ENCODE assay signal across 1 cellular context in genomic region chr10:95278061-95278988, GRCh38.
TF ChIP-seq lines count a peak whose summit lies in the region.

No MANE protein-coding gene starts in this region.

TF ChIP-seq in HepG2, 621 proteins besides CTCF, POLR2A, EP300 and RAD21 (continued from another document and continues in another):
- TF ChIP-seq, protein P1, sequence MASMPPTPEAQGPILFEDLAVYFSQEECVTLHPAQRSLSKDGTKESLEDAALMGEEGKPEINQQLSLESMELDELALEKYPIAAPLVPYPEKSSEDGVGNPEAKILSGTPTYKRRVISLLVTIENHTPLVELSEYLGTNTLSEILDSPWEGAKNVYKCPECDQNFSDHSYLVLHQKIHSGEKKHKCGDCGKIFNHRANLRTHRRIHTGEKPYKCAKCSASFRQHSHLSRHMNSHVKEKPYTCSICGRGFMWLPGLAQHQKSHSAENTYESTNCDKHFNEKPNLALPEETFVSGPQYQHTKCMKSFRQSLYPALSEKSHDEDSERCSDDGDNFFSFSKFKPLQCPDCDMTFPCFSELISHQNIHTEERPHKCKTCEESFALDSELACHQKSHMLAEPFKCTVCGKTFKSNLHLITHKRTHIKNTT (CRISPR knock-in tag; IDR thresholded peaks at IDR 0.05), result no peak
- TF ChIP-seq ZBTB33 (CRISPR knock-in tag; IDR thresholded peaks at IDR 0.05) (peak; percentile 75), KLF13 (CRISPR knock-in tag; IDR thresholded peaks at IDR 0.05) (no peak), ZNF326 (CRISPR knock-in tag; IDR thresholded peaks at IDR 0.05; ENCODE audit: borderline replicate concordance) (no peak), ZMAT3 (CRISPR knock-in tag; conservative IDR thresholded peaks at IDR 0.05) (0 out of 2 replicates have a peak, but pooled peaks have one; percentile 45), ZBTB7B (CRISPR knock-in tag; IDR thresholded peaks at IDR 0.05) (peak; percentile 93), KDM3A (CRISPR knock-in tag; IDR thresholded peaks at IDR 0.05; ENCODE audit: low read depth) (peak; percentile 82; the same call in 1 of the 2 replicates), ZBTB26 (CRISPR knock-in tag; IDR thresholded peaks at IDR 0.05; ENCODE audit: borderline replicate concordance) (peak; percentile 99), ZNF512 (CRISPR knock-in tag; IDR thresholded peaks at IDR 0.05) (peak; percentile 30; the same call in 1 of the 2 replicates), RELA (CRISPR knock-in tag; IDR thresholded peaks at IDR 0.05) (no peak), ZNF296 (CRISPR knock-in tag; conservative IDR thresholded peaks at IDR 0.05) (no peak), ZNF644 (CRISPR knock-in tag; IDR thresholded peaks at IDR 0.05; ENCODE audit: low read depth) (peak; percentile 76; the same call in 1 of the 2 replicates), JARID2 (CRISPR knock-in tag; IDR thresholded peaks at IDR 0.05; ENCODE audit: insufficient replicate concordance) (no peak), ZNF207 (IDR thresholded peaks at IDR 0.05; ENCODE audit: borderline replicate concordance) (no peak), ZNF792 (CRISPR knock-in tag; IDR thresholded peaks at IDR 0.05) (peak; percentile 78), ZBTB3 (CRISPR knock-in tag; IDR thresholded peaks at IDR 0.05; ENCODE audit: borderline replicate concordance, low read depth) (no peak), AHR (CRISPR knock-in tag; IDR thresholded peaks at IDR 0.05) (no peak; the same call in 1 of the 2 replicates), TERF1 (CRISPR knock-in tag; IDR thresholded peaks at IDR 0.05) (no peak), ARID5B (CRISPR knock-in tag; IDR thresholded peaks at IDR 0.05) (peak; percentile 97), SOX5 (CRISPR knock-in tag; IDR thresholded peaks at IDR 0.05; ENCODE audit: borderline replicate concordance) (peak; percentile 98), ZNF331 (CRISPR knock-in tag; IDR thresholded peaks at IDR 0.05) (peak; percentile 63; the same call in 1 of the 2 replicates), FIP1L1 (IDR thresholded peaks at IDR 0.05; ENCODE audit: borderline replicate concordance, insufficient read depth, low read depth, low read length) (no peak), ZNF510 (CRISPR knock-in tag; IDR thresholded peaks at IDR 0.05; ENCODE audit: low read depth) (no peak), ZNF614 (CRISPR knock-in tag; IDR thresholded peaks at IDR 0.05; ENCODE audit: borderline replicate concordance) (peak; percentile 87), PAWR (CRISPR knock-in tag; IDR thresholded peaks at IDR 0.05; ENCODE audit: borderline replicate concordance) (no peak), KMT2A (CRISPR knock-in tag; IDR thresholded peaks at IDR 0.05) (no peak; the same call in 1 of the 2 replicates), RFX5 (IDR thresholded peaks at IDR 0.05; ENCODE audit: low read depth, low read length) (no peak), CAMTA2 (CRISPR knock-in tag; IDR thresholded peaks at IDR 0.05; ENCODE audit: borderline replicate concordance) (no peak), PHF20 (CRISPR knock-in tag; IDR thresholded peaks at IDR 0.05) (no peak), HNRNPLL (IDR thresholded peaks at IDR 0.05; ENCODE audit: low read depth, low read length, poor library complexity, severe bottlenecking) (no peak), NAIF1 (CRISPR knock-in tag; IDR thresholded peaks at IDR 0.05; ENCODE audit: borderline replicate concordance) (0 out of 2 replicates have a peak, but pooled peaks have one; percentile 25), PHF5A (CRISPR knock-in tag; IDR thresholded peaks at IDR 0.05; ENCODE audit: low read depth, unreplicated experiment) (no peak), FOSL1 (CRISPR knock-in tag; IDR thresholded peaks at IDR 0.05; ENCODE audit: borderline replicate concordance) (no peak; the same call in 1 of the 2 replicates), ZFP62 (CRISPR knock-in tag; IDR thresholded peaks at IDR 0.05) (no peak), KDM6A (CRISPR knock-in tag; IDR thresholded peaks at IDR 0.05; ENCODE audit: low read depth) (peak; percentile 73; the same call in 1 of the 2 replicates), SKI (IDR thresholded peaks at IDR 0.05; ENCODE audit: partially characterized antibody) (peak; percentile 40), TSC22D2 (CRISPR knock-in tag; IDR thresholded peaks at IDR 0.05; ENCODE audit: borderline replicate concordance) (no peak), ERF (CRISPR knock-in tag; IDR thresholded peaks at IDR 0.05) (peak; percentile 45; the same call in 1 of the 2 replicates), SALL2 (CRISPR knock-in tag; IDR thresholded peaks at IDR 0.05) (peak; percentile 70; the same call in 1 of the 2 replicates)
- TF ChIP-seq, protein P2, sequence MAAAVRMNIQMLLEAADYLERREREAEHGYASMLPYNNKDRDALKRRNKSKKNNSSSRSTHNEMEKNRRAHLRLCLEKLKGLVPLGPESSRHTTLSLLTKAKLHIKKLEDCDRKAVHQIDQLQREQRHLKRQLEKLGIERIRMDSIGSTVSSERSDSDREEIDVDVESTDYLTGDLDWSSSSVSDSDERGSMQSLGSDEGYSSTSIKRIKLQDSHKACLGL (CRISPR knock-in tag; IDR thresholded peaks at IDR 0.05), result no peak
- TF ChIP-seq, protein P3, sequence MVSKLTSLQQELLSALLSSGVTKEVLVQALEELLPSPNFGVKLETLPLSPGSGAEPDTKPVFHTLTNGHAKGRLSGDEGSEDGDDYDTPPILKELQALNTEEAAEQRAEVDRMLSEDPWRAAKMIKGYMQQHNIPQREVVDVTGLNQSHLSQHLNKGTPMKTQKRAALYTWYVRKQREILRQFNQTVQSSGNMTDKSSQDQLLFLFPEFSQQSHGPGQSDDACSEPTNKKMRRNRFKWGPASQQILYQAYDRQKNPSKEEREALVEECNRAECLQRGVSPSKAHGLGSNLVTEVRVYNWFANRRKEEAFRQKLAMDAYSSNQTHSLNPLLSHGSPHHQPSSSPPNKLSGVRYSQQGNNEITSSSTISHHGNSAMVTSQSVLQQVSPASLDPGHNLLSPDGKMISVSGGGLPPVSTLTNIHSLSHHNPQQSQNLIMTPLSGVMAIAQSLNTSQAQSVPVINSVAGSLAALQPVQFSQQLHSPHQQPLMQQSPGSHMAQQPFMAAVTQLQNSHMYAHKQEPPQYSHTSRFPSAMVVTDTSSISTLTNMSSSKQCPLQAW (CRISPR knock-in tag; IDR thresholded peaks at IDR 0.05), result no peak
- TF ChIP-seq, protein P4, sequence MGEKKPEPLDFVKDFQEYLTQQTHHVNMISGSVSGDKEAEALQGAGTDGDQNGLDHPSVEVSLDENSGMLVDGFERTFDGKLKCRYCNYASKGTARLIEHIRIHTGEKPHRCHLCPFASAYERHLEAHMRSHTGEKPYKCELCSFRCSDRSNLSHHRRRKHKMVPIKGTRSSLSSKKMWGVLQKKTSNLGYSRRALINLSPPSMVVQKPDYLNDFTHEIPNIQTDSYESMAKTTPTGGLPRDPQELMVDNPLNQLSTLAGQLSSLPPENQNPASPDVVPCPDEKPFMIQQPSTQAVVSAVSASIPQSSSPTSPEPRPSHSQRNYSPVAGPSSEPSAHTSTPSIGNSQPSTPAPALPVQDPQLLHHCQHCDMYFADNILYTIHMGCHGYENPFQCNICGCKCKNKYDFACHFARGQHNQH (CRISPR knock-in tag; IDR thresholded peaks at IDR 0.05), result peak; percentile 82; the same call in 1 of the 2 replicates
- TF ChIP-seq, protein P5, sequence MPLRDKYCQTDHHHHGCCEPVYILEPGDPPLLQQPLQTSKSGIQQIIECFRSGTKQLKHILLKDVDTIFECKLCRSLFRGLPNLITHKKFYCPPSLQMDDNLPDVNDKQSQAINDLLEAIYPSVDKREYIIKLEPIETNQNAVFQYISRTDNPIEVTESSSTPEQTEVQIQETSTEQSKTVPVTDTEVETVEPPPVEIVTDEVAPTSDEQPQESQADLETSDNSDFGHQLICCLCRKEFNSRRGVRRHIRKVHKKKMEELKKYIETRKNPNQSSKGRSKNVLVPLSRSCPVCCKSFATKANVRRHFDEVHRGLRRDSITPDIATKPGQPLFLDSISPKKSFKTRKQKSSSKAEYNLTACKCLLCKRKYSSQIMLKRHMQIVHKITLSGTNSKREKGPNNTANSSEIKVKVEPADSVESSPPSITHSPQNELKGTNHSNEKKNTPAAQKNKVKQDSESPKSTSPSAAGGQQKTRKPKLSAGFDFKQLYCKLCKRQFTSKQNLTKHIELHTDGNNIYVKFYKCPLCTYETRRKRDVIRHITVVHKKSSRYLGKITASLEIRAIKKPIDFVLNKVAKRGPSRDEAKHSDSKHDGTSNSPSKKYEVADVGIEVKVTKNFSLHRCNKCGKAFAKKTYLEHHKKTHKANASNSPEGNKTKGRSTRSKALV (CRISPR knock-in tag; IDR thresholded peaks at IDR 0.05), result 0 out of 2 replicates have a peak, but pooled peaks have one; percentile 8
- TF ChIP-seq, protein P6, sequence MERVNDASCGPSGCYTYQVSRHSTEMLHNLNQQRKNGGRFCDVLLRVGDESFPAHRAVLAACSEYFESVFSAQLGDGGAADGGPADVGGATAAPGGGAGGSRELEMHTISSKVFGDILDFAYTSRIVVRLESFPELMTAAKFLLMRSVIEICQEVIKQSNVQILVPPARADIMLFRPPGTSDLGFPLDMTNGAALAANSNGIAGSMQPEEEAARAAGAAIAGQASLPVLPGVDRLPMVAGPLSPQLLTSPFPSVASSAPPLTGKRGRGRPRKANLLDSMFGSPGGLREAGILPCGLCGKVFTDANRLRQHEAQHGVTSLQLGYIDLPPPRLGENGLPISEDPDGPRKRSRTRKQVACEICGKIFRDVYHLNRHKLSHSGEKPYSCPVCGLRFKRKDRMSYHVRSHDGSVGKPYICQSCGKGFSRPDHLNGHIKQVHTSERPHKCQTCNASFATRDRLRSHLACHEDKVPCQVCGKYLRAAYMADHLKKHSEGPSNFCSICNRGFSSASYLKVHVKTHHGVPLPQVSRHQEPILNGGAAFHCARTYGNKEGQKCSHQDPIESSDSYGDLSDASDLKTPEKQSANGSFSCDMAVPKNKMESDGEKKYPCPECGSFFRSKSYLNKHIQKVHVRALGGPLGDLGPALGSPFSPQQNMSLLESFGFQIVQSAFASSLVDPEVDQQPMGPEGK (CRISPR knock-in tag; IDR thresholded peaks at IDR 0.05), result peak; percentile 99
